Comparison of ENCODE assay signal across 26 cellular contexts in genomic region chr5:174844971-174845370, GRCh38.
A peak's percentile ranks its signal among the peaks of the same experiment; 100 is the strongest.
DNase-seq lines count a peak whose midpoint lies in the region; ATAC-seq and TF ChIP-seq lines count a peak whose summit lies in the region.
"Had no signal": no experiment of that assay in that cellular context is flagged by ENCODE, and none has a peak within 500 bp of the region (broad histone marks: within the 10 kb centered on the region; RNA-seq: fewer than 3 reads in every experiment).

No MANE protein-coding gene starts in this region.

- CTCF ChIA-PET in MCF 10A (lab: Yijun Ruan, JAX), result no interaction called here

- H3K79me1 ChIP-seq in neuronal stem cell (ENCODE audit: low read depth, low read length), result no peaks in the 10 kb centered on the region

- no peak overlapping the region for H2AFZ ChIP-seq in neuronal stem cell (ENCODE audit: low read length)

- WGBS in neuronal stem cell (ENCODE audit: extremely low coverage in 2 of 2, insufficient read length in 2 of 2, insufficient replicate concordance in 1 of 2), 2 donors, result no CpG with 5 or more reads among the region's 3 CpGs

- no peak for TF ChIP-seq CTCF in MCF 10A (IDR thresholded peaks at IDR 0.05; ENCODE audit: unreplicated experiment)
- TF ChIP-seq CTCF in breast epithelium (IDR thresholded peaks at IDR 0.05), result no peak
- no peak for TF ChIP-seq CTCF in fibroblast of villous mesenchyme (IDR thresholded peaks at IDR 0.05; ENCODE audit: insufficient read depth, low read depth, low read length)
- TF ChIP-seq CTCF in upper lobe of right lung (IDR thresholded peaks at IDR 0.05), result no peak
- TF ChIP-seq CTCF in mesothelial cell of epicardium (IDR thresholded peaks at IDR 0.05; ENCODE audit: unreplicated experiment), result no peak
- TF ChIP-seq CTCF in Peyer's patch (IDR thresholded peaks at IDR 0.05), result no peak

- no peak overlapping the region for H2BK12ac ChIP-seq in neuronal stem cell (ENCODE audit: low read length)

- H3K27ac Mint-ChIP-seq in MCF 10A (ENCODE audit: low read depth, unreplicated experiment) (no peak overlapping the region), mesothelial cell of epicardium (no peak overlapping the region)
- H3K27ac Mint-ChIP-seq: activated B cell treated with CpG ODN at 0.5 μM for 24 hours; CD4-positive, alpha-beta T cell; effector memory CD8-positive, alpha-beta T cell; natural killer cell had no signal

- H3K14ac ChIP-seq in neuronal stem cell (ENCODE audit: low read length), result no peak overlapping the region

- H3K27me3 ChIP-seq in breast epithelium, result no peaks in the 10 kb centered on the region
- no peaks in the 10 kb centered on the region for H3K27me3 ChIP-seq in neuronal stem cell (ENCODE audit: control insufficient read depth in 3 of 3, insufficient read depth in 3 of 3, low read depth in 1 of 3, low read length in 3 of 3)
- H3K27me3 ChIP-seq in upper lobe of right lung, result no peaks in the 10 kb centered on the region
- no peaks in the 10 kb centered on the region for H3K27me3 ChIP-seq in Peyer's patch
- H3K27me3 ChIP-seq: adrenal gland, pancreas, right lobe of liver, SJCRH30 had no signal

- no peak overlapping the region for H3K4me3 ChIP-seq in breast epithelium
- H3K4me3 ChIP-seq in fibroblast of villous mesenchyme (ENCODE audit: low read depth, low read length), result no peak overlapping the region
- H3K4me3 ChIP-seq in neuronal stem cell (ENCODE audit: low read length in 2 of 2), result no peak overlapping the region
- no peak overlapping the region for H3K4me3 ChIP-seq in upper lobe of right lung
- H3K4me3 ChIP-seq in Peyer's patch, result no peak overlapping the region
- H3K4me3 ChIP-seq: adrenal gland, pancreas, right lobe of liver, SJCRH30 had no signal

- ATAC-seq in upper lobe of right lung, result peak; percentile 28
- ATAC-seq in HG03025 (IDR thresholded peaks at IDR 0.05; ENCODE audit: low FRiP score, unreplicated experiment), result no peak
- ATAC-seq: activated T-cell treated with anti-CD3 and anti-CD28 coated beads, Interleukin-2, amount 50 U/mL, for 4 hours; effector memory CD8-positive, alpha-beta T cell; HepG2 had no signal

- no peaks in the 10 kb centered on the region for H3K9me3 ChIP-seq in breast epithelium
- H3K9me3 ChIP-seq in neuronal stem cell (replicated peaks in 1 of 2; ENCODE audit: control insufficient read depth in 2 of 2, insufficient read depth in 1 of 2, low read depth in 1 of 2, low read length in 2 of 2), result no peaks in the 10 kb centered on the region
- no peaks in the 10 kb centered on the region for H3K9me3 ChIP-seq in upper lobe of right lung
- H3K9me3 ChIP-seq in Peyer's patch, result no peaks in the 10 kb centered on the region
- H3K9me3 ChIP-seq: adrenal gland, pancreas, right lobe of liver, SJCRH30 had no signal

- H3K9me3 Mint-ChIP-seq in MCF 10A (ENCODE audit: unreplicated experiment) (no peaks in the 10 kb centered on the region), mesothelial cell of epicardium (peaks cover 6% of the 10 kb centered on the region)
- H3K9me3 Mint-ChIP-seq: activated B cell treated with CpG ODN at 0.5 μM for 24 hours; CD4-positive, alpha-beta T cell; natural killer cell had no signal

- peaks cover 8% of the 10 kb centered on the region for H3K4me1 Mint-ChIP-seq in MCF 10A (ENCODE audit: insufficient read depth, unreplicated experiment)
- H3K4me1 Mint-ChIP-seq in mesothelial cell of epicardium, result peaks cover 22% of the 10 kb centered on the region
- H3K4me1 Mint-ChIP-seq: activated B cell treated with CpG ODN at 0.5 μM for 24 hours, natural killer cell had no signal

- intact Hi-C loops in MCF 10A (cut with micrococcal nuclease), result no loop called here
- intact Hi-C loops in breast epithelium (cut with DNase I; ENCODE audit: low total_unique reads), result no loop called here
- intact Hi-C loops in upper lobe of right lung (cut with DNase I), result no loop called here

- H3K27ac ChIP-seq in breast epithelium (no peak overlapping the region), neuronal stem cell (replicated peaks; ENCODE audit: low read length) (no peak overlapping the region), upper lobe of right lung (no peak overlapping the region), Peyer's patch (no peak overlapping the region)
- H3K27ac ChIP-seq: adrenal gland, pancreas, right lobe of liver, SJCRH30 had no signal

- no peak overlapping the region for H4K91ac ChIP-seq in neuronal stem cell (ENCODE audit: low read depth, low read length, poor library complexity)

- H3K18ac ChIP-seq in neuronal stem cell (ENCODE audit: low read length), result peak overlapping the region; percentile 24

- no peak overlapping the region for H3K4me2 ChIP-seq in neuronal stem cell (ENCODE audit: insufficient read depth, low read length, poor library complexity, severe bottlenecking)

- H3K4me3 Mint-ChIP-seq in MCF 10A (ENCODE audit: unreplicated experiment) (no peak overlapping the region), mesothelial cell of epicardium (no peak overlapping the region)
- H3K4me3 Mint-ChIP-seq: activated B cell treated with CpG ODN at 0.5 μM for 24 hours; activated T-cell treated with anti-CD3 and anti-CD28 coated beads, Interleukin-2, amount 50 U/mL, for 4 hours; CD4-positive, alpha-beta T cell; effector memory CD8-positive, alpha-beta T cell; natural killer cell had no signal

- H2BK5ac ChIP-seq in neuronal stem cell (ENCODE audit: low read length), result no peak overlapping the region

- no peaks in the 10 kb centered on the region for H3K4me1 ChIP-seq in breast epithelium
- peaks cover 0 to 5% of the 10 kb centered on the region in 2 donors for H3K4me1 ChIP-seq in neuronal stem cell (ENCODE audit: control insufficient read depth in 2 of 2, insufficient read depth in 1 of 2, low read depth in 1 of 2, low read length in 2 of 2)
- no peaks in the 10 kb centered on the region for H3K4me1 ChIP-seq in upper lobe of right lung
- H3K4me1 ChIP-seq in Peyer's patch, result no peaks in the 10 kb centered on the region
- H3K4me1 ChIP-seq: adrenal gland, pancreas, right lobe of liver had no signal

- H3K23ac ChIP-seq in neuronal stem cell (ENCODE audit: low read depth, low read length, poor library complexity), result no peak overlapping the region

- TF ChIP-seq POLR2A in breast epithelium (IDR thresholded peaks at IDR 0.05), result no peak
- TF ChIP-seq POLR2A in Peyer's patch (IDR thresholded peaks at IDR 0.05), result no peak

- no peaks in the 10 kb centered on the region for H3K27me3 Mint-ChIP-seq in MCF 10A (ENCODE audit: insufficient read depth, unreplicated experiment)
- H3K27me3 Mint-ChIP-seq in mesothelial cell of epicardium (ENCODE audit: low read depth), result no peaks in the 10 kb centered on the region
- H3K27me3 Mint-ChIP-seq: activated B cell treated with CpG ODN at 0.5 μM for 24 hours had no signal

- DNase-seq in MCF 10A (ENCODE audit: unreplicated experiment), result peak; percentile 42
- DNase-seq in breast epithelium (ENCODE audit: low spot score in 2 of 2), result no peak
- DNase-seq in fibroblast of villous mesenchyme (ENCODE audit: low read depth), result peak; percentile 33
- DNase-seq in neuronal stem cell (ENCODE audit: low spot score), result no peak
- DNase-seq in upper lobe of right lung, result no peak
- no peak for DNase-seq in mesothelial cell of epicardium (ENCODE audit: low spot score in 2 of 2, unreplicated experiment in 2 of 2)
- no peak for DNase-seq in Peyer's patch
- DNase-seq: activated B cell treated with CpG ODN at 0.5 μM for 24 hours; activated CD4-positive, alpha-beta T cell treated with anti-CD3 and anti-CD28 coated beads, Interleukin-2, amount 50 U/mL, for 1 hour; activated T-cell treated with anti-CD3 and anti-CD28 coated beads, Interleukin-2, amount 50 U/mL, for 4 hours; adrenal gland; CD4-positive, alpha-beta T cell; effector memory CD8-positive, alpha-beta T cell; erythroblast; Karpas-422; MV-4-11; natural killer cell; NCI-H526; NK-92 treated with Interleukin-12 subunit alpha and Interleukin-12 subunit beta, amount 100 ng/mL, for 24 hours; pancreas; right lobe of liver; SJCRH30; stimulated activated CD4-positive, alpha-beta T cell treated with anti-CD3 and anti-CD28 coated beads, Interleukin-4, amount 100 ng/mL, for 4 hours; stimulated activated naive CD4-positive, alpha-beta T cell had no signal

- BruUV-seq in MCF 10A (replicated peaks; lab: Mats Ljungman, UMichigan), result no TSS peak

- peak overlapping the region; percentile 14 for H2BK15ac ChIP-seq in neuronal stem cell (ENCODE audit: low read length)

- no peak overlapping the region for H4K8ac ChIP-seq in neuronal stem cell (ENCODE audit: low read depth, low read length)

- H3K36me3 Mint-ChIP-seq in MCF 10A (ENCODE audit: insufficient read depth, unreplicated experiment), result no peaks in the 10 kb centered on the region
- no peaks in the 10 kb centered on the region for H3K36me3 Mint-ChIP-seq in mesothelial cell of epicardium
- H3K36me3 Mint-ChIP-seq: natural killer cell had no signal

- no peak overlapping the region for H3K9ac ChIP-seq in neuronal stem cell (ENCODE audit: low read depth, low read length, poor library complexity)

- H3K36me3 ChIP-seq in breast epithelium (no peaks in the 10 kb centered on the region), neuronal stem cell (replicated peaks in 1 of 2; ENCODE audit: control insufficient read depth in 2 of 2, insufficient read depth in 2 of 2, low read length in 2 of 2) (no peaks in the 10 kb centered on the region), upper lobe of right lung (no peaks in the 10 kb centered on the region), Peyer's patch (no peaks in the 10 kb centered on the region)
- H3K36me3 ChIP-seq: adrenal gland, pancreas, right lobe of liver, SJCRH30 had no signal

- POLR2A ChIA-PET in MCF 10A (lab: Yijun Ruan, JAX), result interaction anchor here (0.6 kb wide), 1 partner anchor 435 kb away, joined by 5 read pairs; no protein-coding TSS in a partner anchor

- no peak overlapping the region for H2BK120ac ChIP-seq in neuronal stem cell (ENCODE audit: low read depth, low read length)

- H2AK5ac ChIP-seq in neuronal stem cell (ENCODE audit: low read depth, low read length), result peak overlapping the region; percentile 23

- H3K4ac ChIP-seq in neuronal stem cell (ENCODE audit: low read length), result no peak overlapping the region

Comparison
In these comparisons a context has a peak if more than half of its experiments do, and no peak if none do; other contexts are left out.
1. DNase-seq: peak in MCF 10A (single experiment) and fibroblast of villous mesenchyme (single experiment); none in breast epithelium (0 of 2), neuronal stem cell (single experiment), upper lobe of right lung (single experiment), mesothelial cell of epicardium (0 of 2) and Peyer's patch (0 of 3).